In the genomic region with DNA sequence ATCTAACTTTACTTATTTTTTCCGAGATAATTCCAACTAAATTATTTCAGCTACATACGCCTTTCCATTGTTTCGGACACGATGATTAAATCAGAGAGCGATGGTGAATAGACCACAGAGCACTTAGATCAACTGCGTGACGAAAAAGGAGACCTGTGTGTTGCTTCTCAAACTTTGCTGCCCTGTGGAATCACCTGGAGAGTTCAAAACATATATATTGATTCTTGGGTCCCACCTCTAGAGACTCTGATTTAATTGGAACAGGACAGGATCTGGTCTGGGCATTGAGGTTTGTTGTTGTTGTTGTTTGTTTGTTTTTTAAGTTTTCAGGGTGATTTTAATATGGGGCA, we compare ENCODE assay signal across 8 cellular contexts. TPM values are rescaled to one million over a fixed set of nuclear protein-coding genes. Genes with fewer than 3 reads are reported as not detected.
DNase-seq lines count a peak whose midpoint lies in the region; ATAC-seq, FAIRE-seq and TF ChIP-seq lines count a peak whose summit lies in the region.

No MANE protein-coding gene starts in this region.

- TF ChIP-seq CTCF in DOHH2 (IDR thresholded peaks at IDR 0.05; ENCODE audit: low read depth, low read length, poor library complexity, severe bottlenecking) (no peak), pancreas (IDR thresholded peaks at IDR 0.05) (peak in 1 of 4 donors; percentile 2), GM13976 (IDR thresholded peaks at IDR 0.05; ENCODE audit: borderline replicate concordance, control extremely low read depth, extremely low read depth, insufficient read depth, missing control alignments) (no peak), GM20000 (IDR thresholded peaks at IDR 0.05; ENCODE audit: extremely low read depth, missing control alignments) (no peak)

- H3K4me1 Mint-ChIP-seq in activated naive CD8-positive, alpha-beta T cell (ENCODE audit: low read depth): peaks cover 10% of the 10 kb centered on the region
- H3K4me1 Mint-ChIP-seq in naive thymus-derived CD8-positive, alpha-beta T cell: peaks cover 6 to 16% (median 12%) of the 10 kb centered on the region in 4 donors

- H3K4me2 ChIP-seq in DOHH2 (ENCODE audit: low read length): peak overlapping the region; percentile 83

- H3K36me3 ChIP-seq in DOHH2 (ENCODE audit: control insufficient read depth, low read length): no peaks in the 10 kb centered on the region
- H3K36me3 ChIP-seq in pancreas: no peaks in the 10 kb centered on the region

- DNase-seq in naive thymus-derived CD8-positive, alpha-beta T cell: no peak
- DNase-seq in pancreas (no peak), GM13976 (ENCODE audit: low spot score) (no peak), GM20000 (ENCODE audit: low spot score) (no peak)

- peaks cover 26% of the 10 kb centered on the region for H3K27me3 Mint-ChIP-seq in activated naive CD8-positive, alpha-beta T cell
- peaks cover 24 to 71% (median 44%) of the 10 kb centered on the region in 5 donors for H3K27me3 Mint-ChIP-seq in naive thymus-derived CD8-positive, alpha-beta T cell

- H3K36me3 Mint-ChIP-seq in activated naive CD8-positive, alpha-beta T cell: no peaks in the 10 kb centered on the region
- H3K36me3 Mint-ChIP-seq in naive thymus-derived CD8-positive, alpha-beta T cell: no peaks in the 10 kb centered on the region

- no peak overlapping the region for H3K27ac ChIP-seq in DOHH2 (ENCODE audit: low read depth, low read length)
- H3K27ac ChIP-seq in pancreas: peak overlapping the region in 1 of 4 donors; percentile 17

- H3K4me1 ChIP-seq in DOHH2 (ENCODE audit: control insufficient read depth, low read length) (peaks cover 21% of the 10 kb centered on the region), pancreas (peaks cover 0 to 5% (median 0%) of the 10 kb centered on the region in 3 donors)

- H3K27me3 ChIP-seq in DOHH2 (ENCODE audit: control insufficient read depth, low read length) (no peaks in the 10 kb centered on the region), pancreas (peaks cover 0 to 5% (median 0%) of the 10 kb centered on the region in 4 donors)

- H3K79me2 ChIP-seq in DOHH2 (ENCODE audit: control insufficient read depth, low read length): peaks cover 10% of the 10 kb centered on the region; the same call in 1 of the 2 replicates

- WGBS in pancreas, 2 donors: 2 to 3% methylated on average over 7 of the region's 7 CpGs

- no peaks in the 10 kb centered on the region for H3K9me3 Mint-ChIP-seq in activated naive CD8-positive, alpha-beta T cell (ENCODE audit: low read depth)
- peaks cover 0 to 2% (median 0%) of the 10 kb centered on the region in 9 donors for H3K9me3 Mint-ChIP-seq in naive thymus-derived CD8-positive, alpha-beta T cell

- FAIRE-seq in pancreas (lab: Jason Lieb, UNC): no peak

- intact Hi-C loops in pancreas (cut with DNase I): loop anchor here in 1 of 3 donors (10.0 kb wide), 1 partner anchor 215 kb away; no protein-coding TSS in a partner anchor

- peak overlapping the region; percentile 76 for H3K4me3 Mint-ChIP-seq in activated naive CD8-positive, alpha-beta T cell
- peak overlapping the region; percentile 74 to 87 (median 80) for H3K4me3 Mint-ChIP-seq in naive thymus-derived CD8-positive, alpha-beta T cell

- H3K27ac Mint-ChIP-seq in activated naive CD8-positive, alpha-beta T cell: no peak overlapping the region
- no peak overlapping the region for H3K27ac Mint-ChIP-seq in naive thymus-derived CD8-positive, alpha-beta T cell

- H3K9me2 ChIP-seq in DOHH2 (replicated peaks; ENCODE audit: control insufficient read depth, low read length): no peaks in the 10 kb centered on the region

- peak; percentile 4 for ATAC-seq in HG03066 (IDR thresholded peaks at IDR 0.05; ENCODE audit: low read depth, unreplicated experiment)
- ATAC-seq in naive thymus-derived CD8-positive, alpha-beta T cell: peak in 1 of 2 donors; percentile 6
- no peak for ATAC-seq in pancreas
- no peak for ATAC-seq in GM19467 (IDR thresholded peaks at IDR 0.05; ENCODE audit: unreplicated experiment)

- H3F3A ChIP-seq in DOHH2 (ENCODE audit: control insufficient read depth, insufficient read depth): no peaks in the 10 kb centered on the region

- H3K4me3 ChIP-seq in DOHH2 (ENCODE audit: low read length) (peak overlapping the region; percentile 90), pancreas (peak overlapping the region in 1 of 4 donors; percentile 54)

- POLR2A ChIA-PET in naive thymus-derived CD8-positive, alpha-beta T cell (lab: Charles Lee): no interaction called here

- in situ Hi-C loops in GM13976 (cut with MboI; ENCODE audit: low sequenced_read_pairs, unreplicated experiment): no loop called here

- no peaks in the 10 kb centered on the region for H4K20me1 ChIP-seq in DOHH2 (ENCODE audit: control insufficient read depth, insufficient read depth, low read depth, low read length)

- H3K9me3 ChIP-seq in DOHH2 (ENCODE audit: control insufficient read depth, insufficient read depth, low read length) (no peaks in the 10 kb centered on the region), pancreas (no peaks in the 10 kb centered on the region)

RNA-seq across cellular contexts. Expression of a gene that starts 0.4 kb away (rescaled TPM):
- total RNA-seq in naive thymus-derived CD8-positive, alpha-beta T cell: under 1 TPM; 0.36 to 0.38 TPM
- not detected for polyA plus RNA-seq in naive thymus-derived CD8-positive, alpha-beta T cell
- total RNA-seq in pancreas: 10 to 100 TPM in 5 of 6 donors, 1 to 10 TPM in 1; 9.9 to 50.1 (median 15.8) TPM
- 10 to 100 TPM in 1 of 2 donors, 1 to 10 TPM in 1; 9.7 to 24.7 TPM for polyA plus RNA-seq in pancreas

Comparison
In these comparisons a context has a peak if more than half of its experiments do, and no peak if none do; other contexts are left out.
1. RNA of a gene that starts 0.4 kb away (total RNA-seq): 9.9 to 50.1 TPM in pancreas; 0.36 to 0.38 TPM in naive thymus-derived CD8-positive, alpha-beta T cell; every median in the first group is over 4 times any median in the second.